ENCODE assay signal across 8 cellular contexts in the genomic region with DNA sequence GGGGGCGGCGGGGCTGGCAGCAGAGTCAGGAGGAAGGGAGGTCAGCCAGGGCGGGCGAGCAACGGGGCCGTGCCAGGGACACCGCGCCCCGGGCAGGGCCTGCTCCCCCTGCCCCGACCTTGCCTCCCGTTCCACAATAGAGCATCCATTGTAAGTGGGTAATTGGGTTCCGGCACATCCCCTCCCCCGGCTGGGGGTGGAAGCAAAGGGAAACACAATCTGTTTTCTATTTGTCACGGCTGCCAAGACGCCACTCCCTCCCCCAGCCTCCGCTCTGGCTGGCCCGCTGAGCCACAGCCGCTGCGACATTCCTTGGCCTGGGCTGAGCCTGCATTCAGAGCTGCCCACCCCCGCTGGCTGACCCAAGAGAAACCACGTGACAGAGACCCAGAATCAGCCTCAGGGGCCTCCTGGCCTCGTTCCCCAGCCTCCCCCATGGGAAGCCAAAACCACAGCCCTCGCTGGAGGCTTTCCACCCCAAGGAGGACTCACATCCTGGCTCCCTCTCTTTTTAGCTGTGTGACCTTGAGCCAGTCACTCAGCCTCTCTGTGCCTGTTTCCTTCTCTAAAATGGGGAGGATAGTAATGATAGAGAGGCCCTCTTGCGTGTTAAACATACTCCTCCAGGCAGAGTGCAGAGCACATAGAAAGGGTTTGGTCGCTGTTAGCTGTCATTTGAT.
DNase-seq lines count a peak whose midpoint lies in the region; ATAC-seq and TF ChIP-seq lines count a peak whose summit lies in the region.

No MANE protein-coding gene starts in this region.

- TF ChIP-seq CTCF in Panc1 (IDR thresholded peaks at IDR 0.05), result no peak

- H3K4me1 ChIP-seq in Karpas-422 (ENCODE audit: low read length) (peaks cover 61% of the 10 kb centered on the region), Panc1 (ENCODE audit: control insufficient read depth, insufficient read depth, low read length) (peaks cover 86% of the 10 kb centered on the region), skeletal muscle tissue (ENCODE audit: control insufficient read depth in 3 of 3, insufficient read depth in 3 of 3, low read length in 3 of 3) (peaks cover 21 to 42% (median 32%) of the 10 kb centered on the region in 3 donors)

- peak; percentile 88 for ATAC-seq in Panc1

- H3K9me2 ChIP-seq in Karpas-422 (replicated peaks; ENCODE audit: insufficient read depth, low read length), result no peaks in the 10 kb centered on the region

- in situ Hi-C loops in Panc1 (cut with HindIII; ENCODE audit: low pct_unique_long_range_greater_than_20kb, low sequenced_read_pairs), result no loop called here

- H3K36me3 Mint-ChIP-seq in activated T-cell treated with anti-CD3 and anti-CD28 coated beads, Interleukin-2, amount 50 U/mL, for 24 hours (ENCODE audit: low read depth), result no peaks in the 10 kb centered on the region

- POLR2A ChIA-PET in Panc1 (lab: Charles Lee), result no interaction called here

- no TSS peak for BruUV-seq in Panc1 (replicated peaks; lab: Mats Ljungman, UMichigan)

- DNase-seq in DMS153 treated with DMSO at 0.1 percent for 48 hours (lab: John Stamatoyannopoulos, UW; ENCODE audit: unreplicated experiment), result peak; percentile 50
- DNase-seq in Karpas-422, result peak; percentile 75
- no peak for DNase-seq in Panc1 (ENCODE audit: low read depth, low spot score)
- DNase-seq in cerebellar nuclear complex (lab: John Stamatoyannopoulos, UW), result peak; percentile 49 to 90
- peak; percentile 89 for DNase-seq in iris pigment epithelial cell (ENCODE audit: low read depth)
- no peak for DNase-seq in activated gamma-delta T cell treated with Interleukin-2 at 50 U/mL for 16 hours
- no peak for DNase-seq in activated T-cell treated with anti-CD3 and anti-CD28 coated beads, Interleukin-2, amount 50 U/mL, for 24 hours

- H3K9ac ChIP-seq in Karpas-422 (ENCODE audit: low read length), result peak overlapping the region; percentile 49; the same call in 1 of the 2 replicates
- peak overlapping the region; percentile 5 to 34 (median 24) for H3K9ac ChIP-seq in skeletal muscle tissue (ENCODE audit: low read depth in 1 of 3, low read length in 3 of 3)

- CTCF ChIA-PET in Panc1 (lab: Charles Lee), result interaction anchor here (0.5 to 0.8 kb wide), 3 partner anchors 10 to 237 kb away, joined by 3 read pairs; no protein-coding TSS in a partner anchor

- H3K4me3 Mint-ChIP-seq in activated T-cell treated with anti-CD3 and anti-CD28 coated beads, Interleukin-2, amount 50 U/mL, for 24 hours, result no peak overlapping the region

- intact Hi-C loops in Panc1 (cut with micrococcal nuclease; ENCODE audit: unreplicated experiment), result no loop called here

- peak overlapping the region; percentile 51; the same call in 1 of the 2 replicates for H2AFZ ChIP-seq in Karpas-422 (ENCODE audit: low read length)

- peaks cover 19% of the 10 kb centered on the region for H3K27me3 Mint-ChIP-seq in activated T-cell treated with anti-CD3 and anti-CD28 coated beads, Interleukin-2, amount 50 U/mL, for 24 hours

- H3K9me3 ChIP-seq in Karpas-422 (ENCODE audit: low read length), result no peaks in the 10 kb centered on the region
- H3K9me3 ChIP-seq in Panc1 (ENCODE audit: control insufficient read depth, insufficient read depth, low read depth, low read length), result no peaks in the 10 kb centered on the region
- no peaks in the 10 kb centered on the region for H3K9me3 ChIP-seq in skeletal muscle tissue (ENCODE audit: control insufficient read depth in 3 of 3, low read length in 3 of 3)

- peak overlapping the region; percentile 65 for H3K4me2 ChIP-seq in Karpas-422 (ENCODE audit: low read depth, low read length, poor library complexity, severe bottlenecking)

- H3K36me3 ChIP-seq in Karpas-422 (ENCODE audit: insufficient read depth, low read length) (no peaks in the 10 kb centered on the region), Panc1 (ENCODE audit: control insufficient read depth, insufficient read depth, low read length) (no peaks in the 10 kb centered on the region), skeletal muscle tissue (ENCODE audit: control insufficient read depth in 3 of 3, insufficient read depth in 3 of 3, low read length in 3 of 3) (no peaks in the 10 kb centered on the region)

- H3K27me3 ChIP-seq in Karpas-422 (ENCODE audit: low read length) (no peaks in the 10 kb centered on the region; the same call in 1 of the 2 replicates), Panc1 (ENCODE audit: control insufficient read depth, insufficient read depth, low read length) (no peaks in the 10 kb centered on the region), skeletal muscle tissue (ENCODE audit: control insufficient read depth in 3 of 3, insufficient read depth in 3 of 3, low read length in 3 of 3) (no peaks in the 10 kb centered on the region)

- H3K9me3 Mint-ChIP-seq in activated T-cell treated with anti-CD3 and anti-CD28 coated beads, Interleukin-2, amount 50 U/mL, for 24 hours, result no peaks in the 10 kb centered on the region

- H4K20me1 ChIP-seq in Karpas-422 (ENCODE audit: insufficient read depth, low read depth, low read length), result no peaks in the 10 kb centered on the region

- no peaks in the 10 kb centered on the region for H3K79me2 ChIP-seq in Karpas-422 (ENCODE audit: low read length)

- H3K4me3 ChIP-seq in Karpas-422 (ENCODE audit: low read length), result no peak overlapping the region; the same call in 1 of the 2 replicates
- H3K4me3 ChIP-seq in Panc1 (ENCODE audit: low read depth in 2 of 2, low read length in 2 of 2), result peak overlapping the region; percentile 12 to 26; a peak in 3 of 4 replicates
- H3K4me3 ChIP-seq in skeletal muscle tissue (ENCODE audit: low read length in 3 of 3), result peak overlapping the region in 2 of 3 donors; percentile 22 to 25

- H3K27ac Mint-ChIP-seq in activated T-cell treated with anti-CD3 and anti-CD28 coated beads, Interleukin-2, amount 50 U/mL, for 24 hours, result no peak overlapping the region

- peaks cover 24% of the 10 kb centered on the region for H3K4me1 Mint-ChIP-seq in activated T-cell treated with anti-CD3 and anti-CD28 coated beads, Interleukin-2, amount 50 U/mL, for 24 hours (ENCODE audit: low read depth)

- H3K27ac ChIP-seq in Karpas-422 (ENCODE audit: low read length) (peak overlapping the region; percentile 93), Panc1 (ENCODE audit: low read length) (peak overlapping the region; percentile 100), skeletal muscle tissue (ENCODE audit: low read depth, low read length) (peak overlapping the region; percentile 87)

Comparison
In these comparisons a context has a peak if more than half of its experiments do, and no peak if none do; other contexts are left out.
1. DNase-seq: peak in DMS153 treated with DMSO at 0.1 percent for 48 hours (single experiment), Karpas-422 (single experiment), cerebellar nuclear complex (2 of 2) and iris pigment epithelial cell (single experiment); none in Panc1 (single experiment), activated gamma-delta T cell treated with Interleukin-2 at 50 U/mL for 16 hours (single experiment) and activated T-cell treated with anti-CD3 and anti-CD28 coated beads, Interleukin-2, amount 50 U/mL, for 24 hours (single experiment).
2. Peak in every context shown above with its lines, with median percentiles within 50 percentile points of each other: H3K27ac ChIP-seq.